ENCODE assay signal across 2 cellular contexts in the genomic region with DNA sequence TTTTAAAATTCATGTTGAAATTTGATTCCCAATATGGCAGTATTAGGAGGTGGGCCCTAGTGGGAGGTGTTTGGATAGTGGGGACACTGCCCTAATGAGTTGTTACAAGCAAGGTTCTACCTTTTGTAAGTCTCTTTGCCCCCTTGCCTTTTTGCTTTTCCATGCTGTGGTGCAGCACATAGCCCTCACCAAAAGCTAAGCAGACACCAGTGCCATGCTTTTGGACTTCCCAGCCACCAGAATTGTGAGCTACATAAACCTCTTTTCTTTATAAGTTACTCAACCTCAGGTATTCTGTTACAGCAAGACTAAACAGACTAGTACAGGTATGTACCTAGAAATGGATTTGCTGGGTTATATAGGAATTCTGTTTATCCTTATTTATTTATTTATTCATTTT.
TF ChIP-seq lines count a peak whose summit lies in the region.

No MANE protein-coding gene starts in this region.

TF ChIP-seq in HepG2, 621 proteins besides CTCF, POLR2A, EP300 and RAD21:
- TF ChIP-seq ZNF564 (CRISPR knock-in tag; IDR thresholded peaks at IDR 0.05): peak; percentile 99
- no peak for TF ChIP-seq YEATS2 (CRISPR knock-in tag; IDR thresholded peaks at IDR 0.05; ENCODE audit: borderline replicate concordance)
- TF ChIP-seq, protein P1, sequence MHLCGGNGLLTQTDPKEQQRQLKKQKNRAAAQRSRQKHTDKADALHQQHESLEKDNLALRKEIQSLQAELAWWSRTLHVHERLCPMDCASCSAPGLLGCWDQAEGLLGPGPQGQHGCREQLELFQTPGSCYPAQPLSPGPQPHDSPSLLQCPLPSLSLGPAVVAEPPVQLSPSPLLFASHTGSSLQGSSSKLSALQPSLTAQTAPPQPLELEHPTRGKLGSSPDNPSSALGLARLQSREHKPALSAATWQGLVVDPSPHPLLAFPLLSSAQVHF (CRISPR knock-in tag; IDR thresholded peaks at IDR 0.05): no peak
- TF ChIP-seq HMGA1 (CRISPR knock-in tag; conservative IDR thresholded peaks at IDR 0.05): no peak
- TF ChIP-seq ZBTB1 (CRISPR knock-in tag; IDR thresholded peaks at IDR 0.05; ENCODE audit: borderline replicate concordance): no peak
- TF ChIP-seq CENPX (CRISPR knock-in tag; IDR thresholded peaks at IDR 0.05): no peak
- TF ChIP-seq ZFX (CRISPR knock-in tag; IDR thresholded peaks at IDR 0.05; ENCODE audit: low read depth): no peak

TF ChIP-seq in K562, 482 proteins besides CTCF, POLR2A, EP300 and RAD21:
- peak; percentile 56; the same call in 1 of the 2 replicates for TF ChIP-seq TRIM28 (IDR thresholded peaks at IDR 0.05)
- peak in 1 of 2 experiments; percentile 82; a peak in 1 of 3 replicates for TF ChIP-seq CBX3 (IDR thresholded peaks at IDR 0.05; ENCODE audit: borderline replicate concordance in 1 of 2, low read length in 2 of 2)
- TF ChIP-seq MAFG (tag; conservative IDR thresholded peaks at IDR 0.05): no peak
- TF ChIP-seq ZNF766 (CRISPR knock-in tag; conservative IDR thresholded peaks at IDR 0.05): peak; percentile 92
- TF ChIP-seq ZNF347 (CRISPR knock-in tag; IDR thresholded peaks at IDR 0.05; ENCODE audit: low read depth): no peak
- TF ChIP-seq CBX5 (IDR thresholded peaks at IDR 0.05; ENCODE audit: borderline replicate concordance, low read depth): peak; percentile 71; the same call in 1 of the 2 replicates
